Comparison of ENCODE assay signal across 14 cellular contexts in the genomic region with DNA sequence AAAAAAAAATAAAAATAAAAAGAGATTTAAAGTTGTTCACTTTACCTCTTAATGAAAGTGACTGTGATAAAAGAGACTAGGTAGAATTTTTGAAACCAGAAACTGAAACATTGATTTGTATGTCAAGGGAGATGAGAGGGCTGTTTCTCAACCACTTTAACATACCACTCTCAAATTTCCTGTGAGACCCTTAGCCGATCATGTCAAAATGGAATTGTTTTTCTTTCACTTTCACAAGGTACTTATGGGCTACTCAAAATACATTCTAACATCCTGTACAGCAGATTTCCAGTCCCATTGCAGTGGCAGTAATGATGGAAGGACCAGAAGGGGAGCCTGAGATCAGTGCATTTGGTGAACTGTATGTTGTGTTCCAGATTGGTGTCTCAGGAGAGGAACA.
DNase-seq lines count a peak whose midpoint lies in the region; ATAC-seq and TF ChIP-seq lines count a peak whose summit lies in the region.
"Had no signal": no experiment of that assay in that cellular context is flagged by ENCODE, and none has a peak within 500 bp of the region (broad histone marks: within the 10 kb centered on the region; RNA-seq: fewer than 3 reads in every experiment).

No MANE protein-coding gene starts in this region.

- POLR2A ChIA-PET in A673 (lab: Charles Lee; ENCODE audit: low non-redundant PET) = no interaction called here

- no peak overlapping the region for H3K9ac ChIP-seq in BLaER1 treated with 17β-estradiol and CSF1 and Interleukin-3, amounts not matched to agents 10 nM and 100 nM

- H3K4me1 Mint-ChIP-seq in nephron progenitor cell = no peaks in the 10 kb centered on the region
- H3K4me1 Mint-ChIP-seq: activated CD8-positive, alpha-beta memory T cell treated with anti-CD3 and anti-CD28 coated beads, Interleukin-2, amount 10 ng/mL, durations not matched to agents 7 days and 5 days had no signal

- H4K20me1 ChIP-seq in BLaER1 treated with 17β-estradiol and CSF1 and Interleukin-3, amounts not matched to agents 10 nM and 100 nM = no peaks in the 10 kb centered on the region

- no peak overlapping the region; a peak in 1 of 22 replicates for H3K27ac ChIP-seq in BLaER1 treated with 17β-estradiol and CSF1 and Interleukin-3, amounts not matched to agents 10 nM and 100 nM
- H3K27ac ChIP-seq in A673 (ENCODE audit: low read depth, low read length, poor library complexity, severe bottlenecking) = no peak overlapping the region
- H3K27ac ChIP-seq: heart right ventricle had no signal

- no peaks in the 10 kb centered on the region for H3K36me3 Mint-ChIP-seq in nephron progenitor cell (ENCODE audit: low read depth)
- H3K36me3 Mint-ChIP-seq: activated CD8-positive, alpha-beta memory T cell treated with anti-CD3 and anti-CD28 coated beads, Interleukin-2, amount 10 ng/mL, durations not matched to agents 7 days and 5 days had no signal

- TF ChIP-seq CTCF in nephron progenitor cell (IDR thresholded peaks at IDR 0.05) (no peak), GM10266 (IDR thresholded peaks at IDR 0.05; ENCODE audit: control insufficient read depth, insufficient read depth, low read depth, missing control alignments) (no peak), A673 (conservative IDR thresholded peaks at IDR 0.05; ENCODE audit: low read depth, low read length) (no peak)

- no peaks in the 10 kb centered on the region for H3K9me3 Mint-ChIP-seq in nephron progenitor cell

- H3K27ac Mint-ChIP-seq in nephron progenitor cell = no peak overlapping the region
- H3K27ac Mint-ChIP-seq: activated CD8-positive, alpha-beta memory T cell treated with anti-CD3 and anti-CD28 coated beads, Interleukin-2, amount 10 ng/mL, durations not matched to agents 7 days and 5 days had no signal

- no TSS peak for BruUV-seq in A673 (replicated peaks; lab: Mats Ljungman, UMichigan)

- intact Hi-C loops in A673 (cut with micrococcal nuclease; ENCODE audit: unreplicated experiment) = no loop called here

- ATAC-seq in GM19372 (IDR thresholded peaks at IDR 0.05; ENCODE audit: low read depth, unreplicated experiment) (peak; percentile 84), HG02759 (IDR thresholded peaks at IDR 0.05; ENCODE audit: unreplicated experiment) (peak; percentile 78), HG03469 (IDR thresholded peaks at IDR 0.05; ENCODE audit: unreplicated experiment) (peak; percentile 94), left lobe of liver (no peak)
- ATAC-seq: activated CD8-positive, alpha-beta memory T cell treated with anti-CD3 and anti-CD28 coated beads, Interleukin-2, amount 10 ng/mL, durations not matched to agents 7 days and 5 days; heart right ventricle had no signal

- no peak overlapping the region for H3K4me3 ChIP-seq in BLaER1 treated with 17β-estradiol and CSF1 and Interleukin-3, amounts not matched to agents 10 nM and 100 nM
- no peak overlapping the region for H3K4me3 ChIP-seq in A673 (ENCODE audit: low read depth, low read length, poor library complexity, severe bottlenecking)
- H3K4me3 ChIP-seq: heart right ventricle, MG63 had no signal

- no peaks in the 10 kb centered on the region for H3K36me3 ChIP-seq in BLaER1 treated with 17β-estradiol and CSF1 and Interleukin-3, amounts not matched to agents 10 nM and 100 nM
- H3K36me3 ChIP-seq in A673 (ENCODE audit: insufficient read depth, low read length, poor library complexity, severe bottlenecking) = no peaks in the 10 kb centered on the region
- H3K36me3 ChIP-seq: heart right ventricle, MG63 had no signal

- DNase-seq in nephron progenitor cell (no peak), GM10266 (ENCODE audit: extremely low spot score) (no peak), A673 (ENCODE audit: low spot score) (no peak), left lobe of liver (ENCODE audit: low spot score) (no peak)
- DNase-seq: activated CD8-positive, alpha-beta memory T cell treated with anti-CD3 and anti-CD28 coated beads, Interleukin-2, amount 10 ng/mL, durations not matched to agents 7 days and 5 days; anterior cingulate cortex; effector memory CD4-positive, alpha-beta T cell; heart right ventricle; mesenchymal stem cell; MG63 had no signal

- H3K9me3 ChIP-seq in BLaER1 treated with 17β-estradiol and CSF1 and Interleukin-3, amounts not matched to agents 10 nM and 100 nM (replicated peaks in 1 of 11) = no peaks in the 10 kb centered on the region
- H3K9me3 ChIP-seq in A673 (ENCODE audit: low read depth, low read length, poor library complexity, severe bottlenecking) = no peaks in the 10 kb centered on the region
- H3K9me3 ChIP-seq: MG63 had no signal

- no peaks in the 10 kb centered on the region for H3K27me3 Mint-ChIP-seq in nephron progenitor cell (ENCODE audit: low read depth, poor library complexity)
- H3K27me3 Mint-ChIP-seq: activated CD8-positive, alpha-beta memory T cell treated with anti-CD3 and anti-CD28 coated beads, Interleukin-2, amount 10 ng/mL, durations not matched to agents 7 days and 5 days had no signal

- H3K4me1 ChIP-seq in BLaER1 treated with 17β-estradiol and CSF1 and Interleukin-3, amounts not matched to agents 10 nM and 100 nM = peaks cover 0 to 8% (median 5%) of the 10 kb centered on the region in 10 experiments; a peak in 11 of 20 replicates
- no peaks in the 10 kb centered on the region for H3K4me1 ChIP-seq in A673 (ENCODE audit: insufficient read depth, low read length, poor library complexity, severe bottlenecking)
- H3K4me1 ChIP-seq: heart right ventricle had no signal

- H3K4me3 Mint-ChIP-seq in nephron progenitor cell = no peak overlapping the region
- H3K4me3 Mint-ChIP-seq: activated CD8-positive, alpha-beta memory T cell treated with anti-CD3 and anti-CD28 coated beads, Interleukin-2, amount 10 ng/mL, durations not matched to agents 7 days and 5 days had no signal

- CTCF ChIA-PET in A673 (lab: Charles Lee) = no interaction called here

- H3K4me2 ChIP-seq in BLaER1 treated with 17β-estradiol and CSF1 and Interleukin-3, amounts not matched to agents 10 nM and 100 nM = peak overlapping the region; percentile 8 to 49 (median 34); a peak in 17 of 22 replicates

- no peaks in the 10 kb centered on the region for H3K27me3 ChIP-seq in BLaER1 treated with 17β-estradiol and CSF1 and Interleukin-3, amounts not matched to agents 10 nM and 100 nM
- no peaks in the 10 kb centered on the region for H3K27me3 ChIP-seq in A673 (replicated peaks; ENCODE audit: insufficient read depth, low read depth, low read length, poor library complexity)
- H3K27me3 ChIP-seq: heart right ventricle, MG63 had no signal
